Comparison of ENCODE assay signal across 24 cellular contexts in the genomic region with DNA sequence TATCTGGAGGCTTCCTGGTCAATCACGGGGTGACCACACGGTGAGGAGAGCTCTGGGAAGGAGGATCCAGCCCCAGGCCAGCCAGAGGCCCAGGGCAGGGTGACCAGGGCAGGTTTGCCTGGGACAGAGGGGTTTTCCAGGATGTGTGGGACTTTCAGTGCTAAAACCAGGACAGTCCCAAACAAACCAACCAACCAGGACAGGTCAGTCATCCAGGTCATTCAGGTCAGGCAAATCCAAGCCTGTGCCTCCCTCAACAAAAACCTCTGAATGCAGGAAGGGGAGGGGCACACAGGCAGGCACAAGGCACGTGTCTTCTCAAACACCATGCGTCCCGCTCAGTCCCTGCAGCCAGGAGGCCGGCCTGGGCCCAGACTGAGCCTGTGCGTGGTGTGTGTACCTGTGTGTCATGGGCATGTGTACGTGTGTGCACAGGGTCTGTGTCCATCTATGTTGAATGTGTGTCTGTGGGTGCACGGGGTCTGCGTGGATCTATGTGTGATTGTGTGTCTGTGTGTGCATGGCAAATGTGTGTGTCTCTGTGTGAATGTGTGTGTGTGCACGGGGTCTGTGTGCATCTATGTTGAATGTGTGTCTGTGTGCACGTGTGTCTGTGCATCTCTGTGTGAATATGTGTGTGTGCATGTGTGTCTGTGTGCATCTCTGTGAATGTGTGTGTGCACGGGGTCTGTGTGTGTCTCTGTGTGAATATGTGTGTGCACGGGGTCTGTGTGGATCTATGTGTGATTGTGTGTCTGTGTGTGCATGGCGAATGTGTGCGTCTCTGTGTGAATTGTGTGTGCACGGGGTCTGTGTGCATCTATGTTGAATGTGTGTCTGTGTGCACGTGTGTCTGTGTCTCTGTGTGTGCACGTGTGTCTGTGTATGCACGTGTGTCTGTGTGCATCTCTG.
DNase-seq lines count a peak whose midpoint lies in the region; ATAC-seq, FAIRE-seq and TF ChIP-seq lines count a peak whose summit lies in the region.
"Had no signal": no experiment of that assay in that cellular context is flagged by ENCODE, and none has a peak within 500 bp of the region (broad histone marks: within the 10 kb centered on the region; RNA-seq: fewer than 3 reads in every experiment).

No MANE protein-coding gene starts in this region.

- H3K27me3 ChIP-seq in ectodermal cell (ENCODE audit: control insufficient read depth, insufficient read depth, low read length, poor library complexity, severe bottlenecking), result no peaks in the 10 kb centered on the region
- H3K27me3 ChIP-seq in naive thymus-derived CD4-positive, alpha-beta T cell (ENCODE audit: control insufficient read depth in 2 of 2, insufficient read depth in 2 of 2, low read length in 2 of 2), result no peaks in the 10 kb centered on the region
- H3K27me3 ChIP-seq: BE2C had no signal

- intact Hi-C loops in naive thymus-derived CD4-positive, alpha-beta T cell (cut with micrococcal nuclease), result no loop called here

- POLR2A ChIA-PET in A549 (lab: Yijun Ruan, JAX), result no interaction called here
- POLR2A ChIA-PET in HEK293 (lab: Yijun Ruan, JAX), result no interaction called here
- POLR2A ChIA-PET in naive thymus-derived CD4-positive, alpha-beta T cell (lab: Charles Lee), result no interaction called here

- no peaks in the 10 kb centered on the region for H3K27me3 Mint-ChIP-seq in naive thymus-derived CD4-positive, alpha-beta T cell
- H3K27me3 Mint-ChIP-seq: activated CD4-positive, alpha-beta T cell treated with anti-CD3 and anti-CD28 coated beads, Interleukin-2, amount 10 ng/mL, durations not matched to agents 7 days and 5 days; activated T-cell treated with anti-CD3 and anti-CD28 coated beads, Interleukin-2, amount 50 U/mL, for 24 hours had no signal

- H3K27ac ChIP-seq in A549 (0 out of 6 replicates have a peak overlapping the region, but pooled peaks of 1 of the 2 experiments have one; percentile 8), HEK293 (ENCODE audit: extremely low read depth, low read depth, low read length) (no peak overlapping the region), ectodermal cell (ENCODE audit: insufficient read depth, low read depth, low read length, poor library complexity, severe bottlenecking) (peak overlapping the region; percentile 40)
- H3K27ac ChIP-seq in naive thymus-derived CD4-positive, alpha-beta T cell (ENCODE audit: low read depth, low read length), result no peak overlapping the region
- H3K27ac ChIP-seq: tibial artery, WERI-Rb-1 had no signal

- H3K9me3 Mint-ChIP-seq in naive thymus-derived CD4-positive, alpha-beta T cell, result peaks cover 0 to 5% (median 0%) of the 10 kb centered on the region in 11 donors
- H3K9me3 Mint-ChIP-seq: activated CD4-positive, alpha-beta T cell treated with anti-CD3 and anti-CD28 coated beads, Interleukin-2, amount 10 ng/mL, durations not matched to agents 7 days and 5 days; activated T-cell treated with anti-CD3 and anti-CD28 coated beads, Interleukin-2, amount 50 U/mL, for 24 hours had no signal

- H3K4me1 ChIP-seq in A549, result no peaks in the 10 kb centered on the region
- H3K4me1 ChIP-seq in HEK293 (ENCODE audit: control insufficient read depth, insufficient read depth, low read length), result no peaks in the 10 kb centered on the region
- peaks cover 39% of the 10 kb centered on the region for H3K4me1 ChIP-seq in ectodermal cell (ENCODE audit: control insufficient read depth, insufficient read depth, low read length)
- H3K4me1 ChIP-seq in naive thymus-derived CD4-positive, alpha-beta T cell (ENCODE audit: control insufficient read depth in 2 of 2, insufficient read depth in 2 of 2, low read length in 2 of 2), result no peaks in the 10 kb centered on the region
- H3K4me1 ChIP-seq: tibial artery had no signal

- no peak for DNase-seq in A549 (ENCODE audit: low read depth in 1 of 2, low spot score in 1 of 2)
- DNase-seq in naive thymus-derived CD4-positive, alpha-beta T cell, result no peak
- no peak for DNase-seq in NCI-H2107 treated with DMSO at 0.1 percent for 48 hours (lab: John Stamatoyannopoulos, UW; ENCODE audit: unreplicated experiment)
- no peak for DNase-seq in medulla oblongata (ENCODE audit: extremely low spot score)
- DNase-seq in MV-4-11 (lab: John Stamatoyannopoulos, UW), result no peak
- DNase-seq: activated CD4-positive, alpha-beta T cell treated with anti-CD3 and anti-CD28 coated beads, Interleukin-2, amount 10 ng/mL, durations not matched to agents 7 days and 5 days; activated gamma-delta T cell treated with Interleukin-2 at 50 U/mL for 16 hours; activated T-cell treated with anti-CD3 and anti-CD28 coated beads, Interleukin-2, amount 50 U/mL, for 24 hours; BE2C; cortex of kidney; left colon; OCI-M1; SHP77; small intestine; stimulated activated CD4-positive, alpha-beta T cell treated with anti-CD3 and anti-CD28 coated beads, Interleukin-2, amount 100 ng/mL, for 24 hours; SW 1271; T1000; tibial artery; WERI-Rb-1 had no signal

- peak; percentile 8 to 24; a peak in 3 of 6 replicates for ATAC-seq in A549
- ATAC-seq in naive thymus-derived CD4-positive, alpha-beta T cell, result peak; percentile 10
- no peak for ATAC-seq in activated CD4-positive, CD25-positive, alpha-beta regulatory T cell treated with anti-CD3 and anti-CD28 coated beads, Interleukin-2, amount 50 U/mL, for 24 hours
- ATAC-seq: left colon had no signal

- H3K36me3 Mint-ChIP-seq in naive thymus-derived CD4-positive, alpha-beta T cell, result no peaks in the 10 kb centered on the region

- H3K9me3 ChIP-seq in A549, result no peaks in the 10 kb centered on the region
- no peaks in the 10 kb centered on the region for H3K9me3 ChIP-seq in HEK293 (ENCODE audit: control insufficient read depth, insufficient read depth, low read depth, low read length)
- H3K9me3 ChIP-seq in ectodermal cell (ENCODE audit: control insufficient read depth, low read length), result no peaks in the 10 kb centered on the region
- no peaks in the 10 kb centered on the region for H3K9me3 ChIP-seq in naive thymus-derived CD4-positive, alpha-beta T cell (ENCODE audit: control insufficient read depth in 2 of 3, low read length in 3 of 3)
- H3K9me3 ChIP-seq: BE2C, tibial artery had no signal

- peaks cover 0 to 4% (median 0%) of the 10 kb centered on the region in 7 donors for H3K4me1 Mint-ChIP-seq in naive thymus-derived CD4-positive, alpha-beta T cell
- H3K4me1 Mint-ChIP-seq: activated CD4-positive, alpha-beta T cell treated with anti-CD3 and anti-CD28 coated beads, Interleukin-2, amount 10 ng/mL, durations not matched to agents 7 days and 5 days had no signal

- TF ChIP-seq CTCF in A549 (IDR thresholded peaks at IDR 0.05), result no peak
- no peak for TF ChIP-seq CTCF in HEK293 (tag by site-specific recombination; IDR thresholded peaks at IDR 0.05)

- WGBS in A549 (ENCODE audit: missing lambda C conversion rate), result 66% methylated on average over 20 of the region's 20 CpGs
- 84 to 88% methylated on average over 20 of the region's 20 CpGs for WGBS in ectodermal cell, 2 experiments

- TF ChIP-seq EP300 in A549 (IDR thresholded peaks at IDR 0.05), result no peak

- H3K4me3 Mint-ChIP-seq in naive thymus-derived CD4-positive, alpha-beta T cell, result no peak overlapping the region
- H3K4me3 Mint-ChIP-seq: activated CD4-positive, alpha-beta T cell treated with anti-CD3 and anti-CD28 coated beads, Interleukin-2, amount 10 ng/mL, durations not matched to agents 7 days and 5 days; activated T-cell treated with anti-CD3 and anti-CD28 coated beads, Interleukin-2, amount 50 U/mL, for 24 hours had no signal

- no peak overlapping the region for H3K4me2 ChIP-seq in A549

- CTCF ChIA-PET in A549 (lab: Yijun Ruan, JAX) (interaction anchor here (0.6 kb wide), 1 partner anchor 19 kb away, joined by 5 read pairs; no protein-coding TSS in a partner anchor), HEK293 (lab: Yijun Ruan, JAX) (no interaction called here)
- CTCF ChIA-PET in naive thymus-derived CD4-positive, alpha-beta T cell (lab: Charles Lee), result no interaction called here

- FAIRE-seq in A549 (lab: Jason Lieb, UNC), result no peak
- FAIRE-seq: frontal cortex, GM18507, small intestine had no signal

- no peak overlapping the region for H3K27ac Mint-ChIP-seq in naive thymus-derived CD4-positive, alpha-beta T cell
- H3K27ac Mint-ChIP-seq: activated CD4-positive, alpha-beta T cell treated with anti-CD3 and anti-CD28 coated beads, Interleukin-2, amount 10 ng/mL, durations not matched to agents 7 days and 5 days; activated T-cell treated with anti-CD3 and anti-CD28 coated beads, Interleukin-2, amount 50 U/mL, for 24 hours had no signal

- no peak overlapping the region for H3K4me3 ChIP-seq in A549
- H3K4me3 ChIP-seq in HEK293 (ENCODE audit: low read depth, low read length), result no peak overlapping the region
- H3K4me3 ChIP-seq in ectodermal cell (ENCODE audit: insufficient read depth, low read depth, low read length), result no peak overlapping the region
- H3K4me3 ChIP-seq in naive thymus-derived CD4-positive, alpha-beta T cell (ENCODE audit: low read length), result no peak overlapping the region
- H3K4me3 ChIP-seq: tibial artery had no signal

- TF ChIP-seq POLR2A in A549 (IDR thresholded peaks at IDR 0.05; ENCODE audit: low read length), result no peak

- TF ChIP-seq RAD21 in A549 (conservative IDR thresholded peaks at IDR 0.05 in 1 of 2, IDR thresholded peaks at IDR 0.05 in 1 of 2), result no peak

- H3K36me3 ChIP-seq in HEK293 (ENCODE audit: control insufficient read depth in 2 of 2, insufficient read depth in 1 of 2, low read length in 2 of 2) (no peaks in the 10 kb centered on the region), ectodermal cell (ENCODE audit: control insufficient read depth, insufficient read depth, low read length) (no peaks in the 10 kb centered on the region)
- no peaks in the 10 kb centered on the region for H3K36me3 ChIP-seq in naive thymus-derived CD4-positive, alpha-beta T cell (ENCODE audit: control insufficient read depth in 2 of 3, insufficient read depth in 3 of 3, low read length in 3 of 3)
- H3K36me3 ChIP-seq: BE2C, tibial artery, WERI-Rb-1 had no signal

TF ChIP-seq in A549, 52 proteins besides CTCF, POLR2A, EP300 and RAD21 (continues in another document):
- no peak for TF ChIP-seq CHD4 (IDR thresholded peaks at IDR 0.05; ENCODE audit: borderline replicate concordance)

TF ChIP-seq in HEK293, 187 proteins besides CTCF, POLR2A, EP300 and RAD21 (continues in another document):
- TF ChIP-seq, protein P1, sequence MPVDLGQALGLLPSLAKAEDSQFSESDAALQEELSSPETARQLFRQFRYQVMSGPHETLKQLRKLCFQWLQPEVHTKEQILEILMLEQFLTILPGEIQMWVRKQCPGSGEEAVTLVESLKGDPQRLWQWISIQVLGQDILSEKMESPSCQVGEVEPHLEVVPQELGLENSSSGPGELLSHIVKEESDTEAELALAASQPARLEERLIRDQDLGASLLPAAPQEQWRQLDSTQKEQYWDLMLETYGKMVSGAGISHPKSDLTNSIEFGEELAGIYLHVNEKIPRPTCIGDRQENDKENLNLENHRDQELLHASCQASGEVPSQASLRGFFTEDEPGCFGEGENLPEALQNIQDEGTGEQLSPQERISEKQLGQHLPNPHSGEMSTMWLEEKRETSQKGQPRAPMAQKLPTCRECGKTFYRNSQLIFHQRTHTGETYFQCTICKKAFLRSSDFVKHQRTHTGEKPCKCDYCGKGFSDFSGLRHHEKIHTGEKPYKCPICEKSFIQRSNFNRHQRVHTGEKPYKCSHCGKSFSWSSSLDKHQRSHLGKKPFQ (tag by site-specific recombination; IDR thresholded peaks at IDR 0.05), result peak; percentile 82
- TF ChIP-seq ZNF48 (tag by site-specific recombination; IDR thresholded peaks at IDR 0.05), result no peak

Comparison
In these comparisons a context has a peak if more than half of its experiments do, and no peak if none do; other contexts are left out.
1. ATAC-seq: peak in A549 (2 of 2) and naive thymus-derived CD4-positive, alpha-beta T cell (single experiment); none in activated CD4-positive, CD25-positive, alpha-beta regulatory T cell treated with anti-CD3 and anti-CD28 coated beads, Interleukin-2, amount 50 U/mL, for 24 hours (0 of 2).